7 cellular contexts compared by ENCODE assay signal in the genomic region with DNA sequence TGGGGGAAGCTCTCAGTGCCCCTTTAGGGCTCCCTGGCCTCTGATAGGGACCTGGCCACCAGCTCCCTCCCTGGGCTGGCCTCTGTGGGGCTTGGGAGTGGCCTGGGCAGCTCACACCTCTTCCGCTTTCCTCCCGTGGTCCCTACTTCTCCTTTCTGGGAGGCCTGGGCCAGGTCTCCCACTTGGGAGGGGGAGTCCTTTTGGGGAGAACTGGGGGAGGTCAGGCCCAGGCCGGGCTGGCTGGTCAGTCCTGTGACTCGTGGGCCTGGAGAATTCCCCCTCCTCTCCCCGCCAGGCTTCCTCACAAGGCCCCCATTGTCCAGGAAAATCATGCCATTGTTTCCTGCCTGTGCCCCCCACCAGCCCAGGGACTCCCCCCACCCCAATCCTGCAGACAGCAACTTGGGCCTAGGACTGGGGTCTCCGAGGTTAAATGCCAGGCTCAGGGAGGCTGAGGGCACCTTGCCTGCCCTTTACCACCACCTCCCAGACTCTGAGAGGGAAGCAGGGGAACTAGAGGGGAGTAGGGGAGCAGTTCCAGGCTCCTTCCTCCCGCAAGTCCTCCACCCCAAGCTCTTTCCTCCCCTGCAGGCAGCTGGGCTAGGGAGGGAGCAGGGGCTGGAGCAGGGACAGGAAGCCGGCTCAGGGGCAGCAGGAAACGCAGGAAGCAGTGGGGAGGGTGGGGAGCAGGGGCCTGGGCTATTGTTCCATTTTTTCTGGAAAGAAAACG.
DNase-seq lines count a peak whose midpoint lies in the region.

No MANE protein-coding gene starts in this region.

- H3K27ac ChIP-seq in angular gyrus (ENCODE audit: low read depth, low read length) (peak overlapping the region; percentile 99), layer of hippocampus (ENCODE audit: low read depth, low read length) (peak overlapping the region; percentile 98)

- peak; percentile 72 for DNase-seq in NOMO-1 (lab: John Stamatoyannopoulos, UW; ENCODE audit: unreplicated experiment in 2 of 2)
- DNase-seq in superior temporal gyrus (ENCODE audit: extremely low spot score) = peak; percentile 85
- DNase-seq in COLO829 (ENCODE audit: low spot score) = no peak
- no peak for DNase-seq in NCI-H2227 (lab: John Stamatoyannopoulos, UW; ENCODE audit: unreplicated experiment)
- no peak for DNase-seq in stimulated activated naive CD4-positive, alpha-beta T cell treated with Interleukin-2 at 50 U/mL for 16 hours (lab: John Stamatoyannopoulos, UW)

- no peaks in the 10 kb centered on the region for H3K27me3 ChIP-seq in layer of hippocampus (ENCODE audit: control insufficient read depth, insufficient read depth, low read length)

Comparison
In these comparisons a context has a peak if more than half of its experiments do, and no peak if none do; other contexts are left out.
1. DNase-seq: peak in NOMO-1 (2 of 2) and superior temporal gyrus (single experiment); none in COLO829 (single experiment), NCI-H2227 (single experiment) and stimulated activated naive CD4-positive, alpha-beta T cell treated with Interleukin-2 at 50 U/mL for 16 hours (single experiment).